13 cellular contexts compared by ENCODE assay signal in the genomic region with DNA sequence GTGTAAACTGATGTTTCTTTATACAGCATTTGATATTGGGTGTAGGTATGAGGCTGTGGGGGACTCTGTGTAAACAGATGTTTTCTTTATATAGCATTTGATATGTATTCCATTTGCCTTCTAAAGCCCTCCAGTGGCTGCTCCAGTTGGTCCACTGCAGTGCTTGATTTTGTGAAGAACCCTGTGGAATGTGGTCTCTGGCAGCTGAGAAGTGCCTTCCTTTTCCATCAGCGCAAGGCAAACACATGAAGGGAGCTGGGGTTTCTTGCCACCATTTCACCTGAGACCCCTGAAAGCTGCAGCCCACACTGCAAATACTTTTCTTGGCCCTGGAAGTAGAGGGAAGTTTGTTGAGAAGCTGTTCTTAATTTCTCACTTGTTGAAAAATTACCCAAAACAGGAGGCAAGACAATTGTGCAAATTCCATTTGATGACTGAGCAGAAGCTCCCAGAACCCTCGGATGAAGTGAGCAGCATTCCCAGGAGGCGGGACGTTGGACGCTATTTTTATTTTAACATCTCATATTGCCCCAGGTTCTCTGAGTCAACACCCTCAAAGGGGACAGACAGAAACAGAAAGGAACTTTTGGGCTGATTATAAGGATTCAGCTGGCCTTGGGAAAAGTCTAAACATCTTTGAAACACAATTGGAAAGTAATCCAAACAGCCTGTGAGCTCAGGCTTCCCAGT.
DNase-seq lines count a peak whose midpoint lies in the region; ATAC-seq, FAIRE-seq and TF ChIP-seq lines count a peak whose summit lies in the region.
"Had no signal": no experiment of that assay in that cellular context is flagged by ENCODE, and none has a peak within 500 bp of the region (broad histone marks: within the 10 kb centered on the region; RNA-seq: fewer than 3 reads in every experiment).

No MANE protein-coding gene starts in this region.

- DNase-seq in HCEC 1CT: peak; percentile 68
- DNase-seq in bronchial epithelial cell (ENCODE audit: low read depth): peak; percentile 63
- DNase-seq in HepG2 (ENCODE audit: low spot score): no peak
- no peak for DNase-seq in activated T-cell treated with anti-CD3 and anti-CD28 coated beads, Interleukin-2, amount 50 U/mL, for 72 hours
- no peak for DNase-seq in GM19238 (ENCODE audit: insufficient read length, low spot score)
- no peak for DNase-seq in NK-92 (lab: John Stamatoyannopoulos, UW; ENCODE audit: unreplicated experiment)
- DNase-seq in activated T-helper 1 cell treated with anti-CD3 and anti-CD28 coated beads, Interleukin-12 subunit alpha, Interleukin-12 subunit beta, Interleukin-2, Interleukin-4 antibody, amounts not matched to agents 30 ng/mL and 10 ng/mL and 1 ng/mL, durations not matched to agents 14 hours and 24 hours and 36 hours (ENCODE audit: low spot score): no peak
- DNase-seq: naive thymus-derived CD8-positive, alpha-beta T cell; NCI-H1436 had no signal

- CTCF ChIA-PET in HepG2 (lab: Yijun Ruan, JAX; ENCODE audit: low intra/inter-chr PET ratio, low total read pairs): no interaction called here

- no peaks in the 10 kb centered on the region for H3K79me2 ChIP-seq in HepG2 (ENCODE audit: insufficient read depth, low read length)

- no peak for TF ChIP-seq CTCF in bronchial epithelial cell (IDR thresholded peaks at IDR 0.05; ENCODE audit: insufficient read depth, low read length, severe bottlenecking)
- no peak for TF ChIP-seq CTCF in HepG2 (CRISPR knock-in tag; IDR thresholded peaks at IDR 0.05)

- H2AFZ ChIP-seq in HepG2 (ENCODE audit: low read length): no peak overlapping the region

- H3K36me3 Mint-ChIP-seq in activated T-cell treated with anti-CD3 and anti-CD28 coated beads, Interleukin-2, amount 50 U/mL, for 72 hours (ENCODE audit: insufficient read depth in 2 of 2): peaks cover 2 to 7% of the 10 kb centered on the region in 2 donors
- peaks cover 2% of the 10 kb centered on the region for H3K36me3 Mint-ChIP-seq in activated T-helper 1 cell treated with anti-CD3 and anti-CD28 coated beads, Interleukin-12 subunit alpha, Interleukin-12 subunit beta, Interleukin-2, Interleukin-4 antibody, amounts not matched to agents 30 ng/mL and 10 ng/mL and 1 ng/mL, durations not matched to agents 14 hours and 24 hours and 36 hours (ENCODE audit: low read depth)

- H3K4me1 ChIP-seq in HepG2 (ENCODE audit: insufficient read depth, low read length) (no peaks in the 10 kb centered on the region), subcutaneous abdominal adipose tissue (ENCODE audit: control insufficient read depth in 5 of 5, insufficient read depth in 5 of 5, low read length in 5 of 5) (peaks cover 8 to 38% (median 28%) of the 10 kb centered on the region in 5 donors)

- TF ChIP-seq RAD21 in HepG2 (CRISPR knock-in tag; IDR thresholded peaks at IDR 0.05): no peak

- H3K4me3 ChIP-seq in bronchial epithelial cell (ENCODE audit: low read depth, low read length) (no peak overlapping the region), HepG2 (replicated peaks in 1 of 3; ENCODE audit: insufficient read depth in 1 of 3, low read depth in 2 of 3, low read length in 3 of 3) (no peak overlapping the region), subcutaneous abdominal adipose tissue (ENCODE audit: low read depth in 1 of 5, low read length in 5 of 5) (no peak overlapping the region)

- no peak overlapping the region for H3K4me2 ChIP-seq in HepG2 (ENCODE audit: low read depth, low read length)

- intact Hi-C loops in HepG2 (cut with micrococcal nuclease; ENCODE audit: unreplicated experiment): no loop called here
- intact Hi-C loops in activated T-helper 1 cell treated with anti-CD3 and anti-CD28 coated beads, Interleukin-12 subunit alpha, Interleukin-12 subunit beta, Interleukin-2, Interleukin-4 antibody, amounts not matched to agents 30 ng/mL and 10 ng/mL and 1 ng/mL, durations not matched to agents 14 hours and 24 hours and 36 hours (cut with micrococcal nuclease): no loop called here

- no peaks in the 10 kb centered on the region for H4K20me1 ChIP-seq in HepG2 (ENCODE audit: insufficient read depth, low read length)

- H3K27me3 Mint-ChIP-seq in activated T-cell treated with anti-CD3 and anti-CD28 coated beads, Interleukin-2, amount 50 U/mL, for 72 hours (ENCODE audit: low read depth): no peaks in the 10 kb centered on the region
- H3K27me3 Mint-ChIP-seq in activated T-helper 1 cell treated with anti-CD3 and anti-CD28 coated beads, Interleukin-12 subunit alpha, Interleukin-12 subunit beta, Interleukin-2, Interleukin-4 antibody, amounts not matched to agents 30 ng/mL and 10 ng/mL and 1 ng/mL, durations not matched to agents 14 hours and 24 hours and 36 hours (ENCODE audit: insufficient read depth): no peaks in the 10 kb centered on the region
- H3K27me3 Mint-ChIP-seq: activated naive CD8-positive, alpha-beta T cell; naive thymus-derived CD8-positive, alpha-beta T cell had no signal

- H3K27me3 ChIP-seq in bronchial epithelial cell (ENCODE audit: control insufficient read depth, insufficient read depth, low read length): no peaks in the 10 kb centered on the region
- peaks cover 0 to 3% of the 10 kb centered on the region in 2 experiments; a peak in 3 of 5 replicates for H3K27me3 ChIP-seq in HepG2 (ENCODE audit: control insufficient read depth in 1 of 2, insufficient read depth in 2 of 2, low read length in 2 of 2)
- H3K27me3 ChIP-seq in subcutaneous abdominal adipose tissue (ENCODE audit: control insufficient read depth in 5 of 5, insufficient read depth in 4 of 5, low read length in 5 of 5): peaks cover 0 to 33% (median 9%) of the 10 kb centered on the region in 5 donors

- H3K27ac ChIP-seq in HepG2 (ENCODE audit: extremely low read length, insufficient read depth, low read length): no peak overlapping the region
- H3K27ac ChIP-seq in subcutaneous abdominal adipose tissue (ENCODE audit: low read depth, low read length): peak overlapping the region; percentile 14

- ATAC-seq in HepG2: peak; percentile 19; the same call in 1 of the 3 replicates
- no peak for ATAC-seq in activated T-cell treated with anti-CD3 and anti-CD28 coated beads, Interleukin-2, amount 50 U/mL, for 72 hours (replicated peaks in 1 of 2)
- ATAC-seq: HCT116; naive thymus-derived CD8-positive, alpha-beta T cell had no signal

- H3K9me3 Mint-ChIP-seq in activated T-cell treated with anti-CD3 and anti-CD28 coated beads, Interleukin-2, amount 50 U/mL, for 72 hours: peaks cover 4 to 8% of the 10 kb centered on the region in 2 donors
- H3K9me3 Mint-ChIP-seq in activated T-helper 1 cell treated with anti-CD3 and anti-CD28 coated beads, Interleukin-12 subunit alpha, Interleukin-12 subunit beta, Interleukin-2, Interleukin-4 antibody, amounts not matched to agents 30 ng/mL and 10 ng/mL and 1 ng/mL, durations not matched to agents 14 hours and 24 hours and 36 hours: peaks cover 14% of the 10 kb centered on the region

- H3K9ac ChIP-seq in HepG2 (ENCODE audit: insufficient read depth, low read depth, low read length): no peak overlapping the region
- H3K9ac ChIP-seq in subcutaneous abdominal adipose tissue (ENCODE audit: low read length in 5 of 5): no peak overlapping the region

- H3K9me3 ChIP-seq in HepG2 (ENCODE audit: low read length): no peaks in the 10 kb centered on the region
- H3K9me3 ChIP-seq in subcutaneous abdominal adipose tissue (ENCODE audit: control insufficient read depth in 5 of 5, low read length in 5 of 5): no peaks in the 10 kb centered on the region

- TF ChIP-seq POLR2A in HepG2 (IDR thresholded peaks at IDR 0.05; ENCODE audit: insufficient read depth in 1 of 2, low read depth in 2 of 2, low read length in 2 of 2): no peak

- no TSS peak for BruUV-seq in HepG2 (replicated peaks; lab: Mats Ljungman, UMichigan)

- WGBS in HepG2 (ENCODE audit: low lambda C conversion rate): 42% methylated on average over 5 of the region's 5 CpGs

- H3K36me3 ChIP-seq in bronchial epithelial cell (ENCODE audit: control insufficient read depth, insufficient read depth, low read length): no peaks in the 10 kb centered on the region
- H3K36me3 ChIP-seq in HepG2 (replicated peaks in 1 of 2; ENCODE audit: control insufficient read depth in 1 of 2, insufficient read depth in 2 of 2, low read length in 2 of 2): no peaks in the 10 kb centered on the region
- H3K36me3 ChIP-seq in subcutaneous abdominal adipose tissue (ENCODE audit: control insufficient read depth in 5 of 5, insufficient read depth in 5 of 5, low read length in 5 of 5): no peaks in the 10 kb centered on the region

- in situ Hi-C loops in HepG2 (cut with HindIII; ENCODE audit: extremely low pct_ligation_motif_present, low pct_unique_long_range_greater_than_20kb): no loop called here

- H3K4me3 Mint-ChIP-seq in activated T-cell treated with anti-CD3 and anti-CD28 coated beads, Interleukin-2, amount 50 U/mL, for 72 hours: no peak overlapping the region
- no peak overlapping the region for H3K4me3 Mint-ChIP-seq in activated T-helper 1 cell treated with anti-CD3 and anti-CD28 coated beads, Interleukin-12 subunit alpha, Interleukin-12 subunit beta, Interleukin-2, Interleukin-4 antibody, amounts not matched to agents 30 ng/mL and 10 ng/mL and 1 ng/mL, durations not matched to agents 14 hours and 24 hours and 36 hours
- H3K4me3 Mint-ChIP-seq: activated naive CD8-positive, alpha-beta T cell; naive thymus-derived CD8-positive, alpha-beta T cell; T-helper 1 cell treated with Interleukin-12 subunit alpha and Interleukin-12 subunit beta and Interleukin-4 antibody, amounts not matched to agents 30 μg/mL and 1 μg/mL, for 36 hours had no signal

- no peak for TF ChIP-seq EP300 in HepG2 (IDR thresholded peaks at IDR 0.05; ENCODE audit: low read depth in 2 of 2, low read length in 2 of 2)
- no peak for TF ChIP-seq EP300 in HepG2 (CRISPR knock-in tag; IDR thresholded peaks at IDR 0.05; ENCODE audit: borderline replicate concordance)

- POLR2A ChIA-PET in HepG2 (lab: Yijun Ruan, JAX): no interaction called here

- H3K4me1 Mint-ChIP-seq in activated T-cell treated with anti-CD3 and anti-CD28 coated beads, Interleukin-2, amount 50 U/mL, for 72 hours (ENCODE audit: low read depth): no peaks in the 10 kb centered on the region
- H3K4me1 Mint-ChIP-seq in activated T-helper 1 cell treated with anti-CD3 and anti-CD28 coated beads, Interleukin-12 subunit alpha, Interleukin-12 subunit beta, Interleukin-2, Interleukin-4 antibody, amounts not matched to agents 30 ng/mL and 10 ng/mL and 1 ng/mL, durations not matched to agents 14 hours and 24 hours and 36 hours (ENCODE audit: low read depth): no peaks in the 10 kb centered on the region

- H3K27ac Mint-ChIP-seq in activated T-cell treated with anti-CD3 and anti-CD28 coated beads, Interleukin-2, amount 50 U/mL, for 72 hours: no peak overlapping the region
- no peak overlapping the region for H3K27ac Mint-ChIP-seq in activated T-helper 1 cell treated with anti-CD3 and anti-CD28 coated beads, Interleukin-12 subunit alpha, Interleukin-12 subunit beta, Interleukin-2, Interleukin-4 antibody, amounts not matched to agents 30 ng/mL and 10 ng/mL and 1 ng/mL, durations not matched to agents 14 hours and 24 hours and 36 hours
- H3K27ac Mint-ChIP-seq: activated naive CD8-positive, alpha-beta T cell; T-helper 1 cell treated with Interleukin-12 subunit alpha and Interleukin-12 subunit beta and Interleukin-4 antibody, amounts not matched to agents 30 μg/mL and 1 μg/mL, for 36 hours had no signal

- no peak for FAIRE-seq in bronchial epithelial cell (lab: Jason Lieb, UNC)
- FAIRE-seq in HepG2 (lab: Jason Lieb, UNC): no peak

TF ChIP-seq in HepG2, 621 proteins besides CTCF, POLR2A, EP300 and RAD21 (continues in another document):
- no peak for TF ChIP-seq ZNF33B (CRISPR knock-in tag; IDR thresholded peaks at IDR 0.05)

Comparison
In these comparisons a context has a peak if more than half of its experiments do, and no peak if none do; other contexts are left out.
1. DNase-seq: peak in HCEC 1CT (single experiment) and bronchial epithelial cell (single experiment); none in HepG2 (single experiment), activated T-cell treated with anti-CD3 and anti-CD28 coated beads, Interleukin-2, amount 50 U/mL, for 72 hours (0 of 2), GM19238 (single experiment), NK-92 (single experiment) and activated T-helper 1 cell treated with anti-CD3 and anti-CD28 coated beads, Interleukin-12 subunit alpha, Interleukin-12 subunit beta, Interleukin-2, Interleukin-4 antibody, amounts not matched to agents 30 ng/mL and 10 ng/mL and 1 ng/mL, durations not matched to agents 14 hours and 24 hours and 36 hours (single experiment).